10 cellular contexts compared by ENCODE assay signal in the genomic region with DNA sequence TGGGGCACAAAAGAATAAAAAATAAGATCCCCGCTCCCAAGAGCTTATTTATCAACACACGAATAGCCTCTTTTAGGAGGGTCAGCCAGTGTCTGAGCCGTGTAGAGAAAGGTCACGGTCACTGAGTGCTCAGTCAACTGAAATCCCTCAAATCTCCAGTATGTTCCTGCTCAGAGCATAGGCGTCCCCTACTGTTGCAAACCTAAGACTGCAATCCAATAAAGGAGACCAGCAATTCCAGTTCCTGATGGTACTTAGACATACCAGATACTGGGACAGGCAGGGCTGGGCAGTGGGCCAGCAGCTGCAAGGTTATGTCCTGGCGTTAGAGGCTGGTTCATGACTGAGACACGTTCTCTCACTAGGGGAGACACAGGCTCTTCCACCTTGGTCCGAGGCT.
DNase-seq lines count a peak whose midpoint lies in the region; ATAC-seq and TF ChIP-seq lines count a peak whose summit lies in the region.
"Had no signal": no experiment of that assay in that cellular context is flagged by ENCODE, and none has a peak within 500 bp of the region (broad histone marks: within the 10 kb centered on the region; RNA-seq: fewer than 3 reads in every experiment).

No MANE protein-coding gene starts in this region.

- H3K27ac ChIP-seq in foreskin keratinocyte (no peak overlapping the region), stomach (no peak overlapping the region), neuronal stem cell (replicated peaks; ENCODE audit: low read length) (no peak overlapping the region)

- no peaks in the 10 kb centered on the region for H3K4me1 ChIP-seq in NT2/D1 (ENCODE audit: insufficient read depth, insufficient read length)
- peaks cover 7% of the 10 kb centered on the region for H3K4me1 ChIP-seq in foreskin keratinocyte
- peaks cover 0 to 6% (median 0%) of the 10 kb centered on the region in 4 donors for H3K4me1 ChIP-seq in stomach
- H3K4me1 ChIP-seq in neuronal stem cell (ENCODE audit: control insufficient read depth in 2 of 2, insufficient read depth in 1 of 2, low read depth in 1 of 2, low read length in 2 of 2) = peaks cover 0 to 5% of the 10 kb centered on the region in 2 donors
- H3K4me1 ChIP-seq: Caco-2 had no signal

- H3K79me1 ChIP-seq in neuronal stem cell (ENCODE audit: low read depth, low read length) = no peaks in the 10 kb centered on the region

- H2BK12ac ChIP-seq in neuronal stem cell (ENCODE audit: low read length) = no peak overlapping the region

- no peak overlapping the region for H3K14ac ChIP-seq in neuronal stem cell (ENCODE audit: low read length)

- no peak overlapping the region for H3K18ac ChIP-seq in neuronal stem cell (ENCODE audit: low read length)

- DNase-seq in Daoy (ENCODE audit: low read depth) (peak; percentile 13), NT2/D1 (ENCODE audit: low read depth, low spot score) (peak; percentile 11), foreskin keratinocyte (no peak), mesothelial cell of epicardium (ENCODE audit: low spot score in 2 of 2, unreplicated experiment in 2 of 2) (no peak), NOMO-1 (lab: John Stamatoyannopoulos, UW; ENCODE audit: unreplicated experiment in 2 of 2) (no peak), stomach (no peak), neuronal stem cell (ENCODE audit: low spot score) (no peak)
- no peak for DNase-seq in stimulated activated CD4-positive, alpha-beta T cell treated with anti-CD3 and anti-CD28 coated beads, Interleukin-15, amount 100 ng/mL, for 24 hours
- DNase-seq: amygdala, Caco-2 had no signal

- no peaks in the 10 kb centered on the region for H3K27me3 Mint-ChIP-seq in mesothelial cell of epicardium (ENCODE audit: low read depth)

- no peaks in the 10 kb centered on the region for H3K9me3 ChIP-seq in NT2/D1 (ENCODE audit: insufficient read depth, low read length)
- no peaks in the 10 kb centered on the region for H3K9me3 ChIP-seq in stomach
- no peaks in the 10 kb centered on the region for H3K9me3 ChIP-seq in neuronal stem cell (replicated peaks in 1 of 2; ENCODE audit: control insufficient read depth in 2 of 2, insufficient read depth in 1 of 2, low read depth in 1 of 2, low read length in 2 of 2)

- no peak for ATAC-seq in foreskin keratinocyte

- no peak overlapping the region for H3K4me3 Mint-ChIP-seq in mesothelial cell of epicardium

- H3K36me3 Mint-ChIP-seq in mesothelial cell of epicardium = no peaks in the 10 kb centered on the region

- no peak overlapping the region for H2AFZ ChIP-seq in neuronal stem cell (ENCODE audit: low read length)

- TF ChIP-seq CTCF in foreskin keratinocyte (conservative IDR thresholded peaks at IDR 0.05) = peak; percentile 33
- peak; percentile 31 for TF ChIP-seq CTCF in mesothelial cell of epicardium (IDR thresholded peaks at IDR 0.05; ENCODE audit: unreplicated experiment)
- TF ChIP-seq CTCF in stomach (IDR thresholded peaks at IDR 0.05) = no peak

- H2BK5ac ChIP-seq in neuronal stem cell (ENCODE audit: low read length) = no peak overlapping the region

- no peak for TF ChIP-seq EP300 in stomach (IDR thresholded peaks at IDR 0.05)

- H3K23ac ChIP-seq in neuronal stem cell (ENCODE audit: low read depth, low read length, poor library complexity) = no peak overlapping the region

- no peak overlapping the region for H3K4ac ChIP-seq in neuronal stem cell (ENCODE audit: low read length)

- H2BK120ac ChIP-seq in neuronal stem cell (ENCODE audit: low read depth, low read length) = no peak overlapping the region

- H3K9ac ChIP-seq in NT2/D1 (ENCODE audit: insufficient read length, low read depth) (no peak overlapping the region), neuronal stem cell (ENCODE audit: low read depth, low read length, poor library complexity) (no peak overlapping the region)

- no peaks in the 10 kb centered on the region for H3K9me3 Mint-ChIP-seq in mesothelial cell of epicardium

- no peaks in the 10 kb centered on the region for H3K27me3 ChIP-seq in NT2/D1 (ENCODE audit: insufficient read depth, insufficient read length)
- peaks cover 3% of the 10 kb centered on the region for H3K27me3 ChIP-seq in foreskin keratinocyte
- no peaks in the 10 kb centered on the region for H3K27me3 ChIP-seq in stomach
- H3K27me3 ChIP-seq in neuronal stem cell (ENCODE audit: control insufficient read depth in 3 of 3, insufficient read depth in 3 of 3, low read depth in 1 of 3, low read length in 3 of 3) = no peaks in the 10 kb centered on the region

- no peak overlapping the region for H4K91ac ChIP-seq in neuronal stem cell (ENCODE audit: low read depth, low read length, poor library complexity)

- no peak overlapping the region for H3K4me2 ChIP-seq in neuronal stem cell (ENCODE audit: insufficient read depth, low read length, poor library complexity, severe bottlenecking)

- H3K36me3 ChIP-seq in NT2/D1 (ENCODE audit: insufficient read depth, insufficient read length, low read length) = no peaks in the 10 kb centered on the region
- H3K36me3 ChIP-seq in stomach = no peaks in the 10 kb centered on the region
- no peaks in the 10 kb centered on the region for H3K36me3 ChIP-seq in neuronal stem cell (replicated peaks in 1 of 2; ENCODE audit: control insufficient read depth in 2 of 2, insufficient read depth in 2 of 2, low read length in 2 of 2)

- peaks cover 27% of the 10 kb centered on the region for H3K4me1 Mint-ChIP-seq in mesothelial cell of epicardium

- no peak overlapping the region for H2AK5ac ChIP-seq in neuronal stem cell (ENCODE audit: low read depth, low read length)

- H4K8ac ChIP-seq in neuronal stem cell (ENCODE audit: low read depth, low read length) = no peak overlapping the region

- H2BK15ac ChIP-seq in neuronal stem cell (ENCODE audit: low read length) = no peak overlapping the region

- 40 to 65% (median 57%) methylated on average over 6 to 8 of the region's 8 CpGs for WGBS in stomach, 5 donors
- WGBS in neuronal stem cell (ENCODE audit: extremely low coverage in 2 of 2, insufficient read length in 2 of 2, insufficient replicate concordance in 1 of 2), 2 donors = no CpG with 5 or more reads among the region's 8 CpGs

- no peak overlapping the region for H3K27ac Mint-ChIP-seq in mesothelial cell of epicardium

- TF ChIP-seq POLR2A in stomach (IDR thresholded peaks at IDR 0.05) = no peak

- intact Hi-C loops in stomach (cut with DNase I; ENCODE audit: low total_unique reads) = no loop called here

- H3K4me3 ChIP-seq in NT2/D1 (ENCODE audit: insufficient read length, low read depth) = no peak overlapping the region
- H3K4me3 ChIP-seq in stomach = no peak overlapping the region
- H3K4me3 ChIP-seq in neuronal stem cell (ENCODE audit: low read length in 2 of 2) = no peak overlapping the region

Comparison
In these comparisons a context has a peak if more than half of its experiments do, and no peak if none do; other contexts are left out.
1. DNase-seq: peak in Daoy (single experiment) and NT2/D1 (single experiment); none in foreskin keratinocyte (0 of 2), mesothelial cell of epicardium (0 of 2), stimulated activated CD4-positive, alpha-beta T cell treated with anti-CD3 and anti-CD28 coated beads, Interleukin-15, amount 100 ng/mL, for 24 hours (single experiment), NOMO-1 (0 of 2), stomach (single experiment) and neuronal stem cell (single experiment).
2. CTCF ChIP-seq: peak in foreskin keratinocyte (single experiment) and mesothelial cell of epicardium (single experiment); none in stomach (0 of 7).